In the genomic region with DNA sequence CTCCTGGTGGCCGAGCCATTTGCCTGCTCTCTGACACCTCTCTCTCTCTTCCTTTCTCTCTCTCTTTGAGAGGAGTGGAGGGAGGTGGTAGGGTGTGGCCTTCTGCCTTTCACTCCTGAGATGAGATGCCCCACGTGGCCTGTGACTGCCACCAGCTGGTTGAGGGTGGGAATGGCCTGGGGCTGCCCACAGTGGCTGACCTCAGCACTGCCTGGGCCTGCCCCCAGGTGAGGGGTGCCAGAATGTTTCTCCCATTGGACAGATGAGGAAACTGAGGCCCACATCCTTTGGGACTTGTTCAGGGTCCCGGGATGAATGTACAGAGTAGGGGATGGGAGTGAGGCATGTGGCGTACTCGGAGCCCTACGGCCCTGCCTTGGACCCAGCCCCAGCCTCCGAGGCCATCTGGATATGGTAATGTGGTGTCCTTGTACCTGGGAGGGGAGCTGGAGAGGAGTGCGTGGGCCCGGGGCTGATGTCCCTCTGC, we compare ENCODE assay signal across 7 cellular contexts. TPM values are rescaled to one million over a fixed set of nuclear protein-coding genes. Genes with fewer than 3 reads are reported as not detected.
DNase-seq lines count a peak whose midpoint lies in the region; ATAC-seq and TF ChIP-seq lines count a peak whose summit lies in the region.
"Had no signal": no experiment of that assay in that cellular context is flagged by ENCODE, and none has a peak within 500 bp of the region (broad histone marks: within the 10 kb centered on the region; RNA-seq: fewer than 3 reads in every experiment).

No MANE protein-coding gene starts in this region.

- H3K4me3 ChIP-seq in OCI-LY1 (ENCODE audit: low read depth, low read length, poor library complexity, severe bottlenecking) (no peak overlapping the region), prostate gland (no peak overlapping the region)

- H3K36me3 Mint-ChIP-seq in stimulated activated memory B cell treated with anti-CD40 and anti-IgM and Interleukin-4, amounts not matched to agents 10 μg/mL and 1 μg/mL and 100 μg/mL, for 72 hours = peaks cover 31% of the 10 kb centered on the region

- H3K9me3 ChIP-seq in OCI-LY1 (ENCODE audit: low read length) (no peaks in the 10 kb centered on the region), prostate gland (no peaks in the 10 kb centered on the region)

- H3K27me3 Mint-ChIP-seq in stimulated activated memory B cell treated with anti-CD40 and anti-IgM and Interleukin-4, amounts not matched to agents 10 μg/mL and 1 μg/mL and 100 μg/mL, for 72 hours = no peaks in the 10 kb centered on the region

- no peak overlapping the region for H3K4me2 ChIP-seq in OCI-LY1 (ENCODE audit: low read length)

- H4K20me1 ChIP-seq in OCI-LY1 (ENCODE audit: insufficient read depth, low read length) = no peaks in the 10 kb centered on the region

- intact Hi-C loops in prostate gland (cut with DNase I) = no loop called here

- H3K27ac ChIP-seq in OCI-LY1 (ENCODE audit: low read depth, low read length, poor library complexity, severe bottlenecking) (no peak overlapping the region), prostate gland (no peak overlapping the region)
- H3K27ac ChIP-seq: C4-2B had no signal

- ATAC-seq in stimulated activated memory B cell treated with anti-CD40 and anti-IgM and Interleukin-4, amounts not matched to agents 10 μg/mL and 1 μg/mL and 100 μg/mL, for 72 hours = no peak

- H3K27me3 ChIP-seq in OCI-LY1 (ENCODE audit: insufficient read depth, low read length) (peaks cover 3% of the 10 kb centered on the region; the same call in 1 of the 2 replicates), prostate gland (replicated peaks; ENCODE audit: insufficient read depth) (no peaks in the 10 kb centered on the region)

- H3K27ac Mint-ChIP-seq in stimulated activated memory B cell treated with anti-CD40 and anti-IgM and Interleukin-4, amounts not matched to agents 10 μg/mL and 1 μg/mL and 100 μg/mL, for 72 hours = no peak overlapping the region

- DNase-seq in NCI-H2029 (lab: John Stamatoyannopoulos, UW) (peak; percentile 10), NCI-H2029 treated with DMSO at 0.1 percent for 48 hours (lab: John Stamatoyannopoulos, UW) (no peak), cerebellar cortex (ENCODE audit: low spot score) (peak; percentile 53), prostate gland (ENCODE audit: low spot score) (peak; percentile 21)

- no peaks in the 10 kb centered on the region for H3K9me3 Mint-ChIP-seq in stimulated activated memory B cell treated with anti-CD40 and anti-IgM and Interleukin-4, amounts not matched to agents 10 μg/mL and 1 μg/mL and 100 μg/mL, for 72 hours

- H3K4me1 Mint-ChIP-seq in stimulated activated memory B cell treated with anti-CD40 and anti-IgM and Interleukin-4, amounts not matched to agents 10 μg/mL and 1 μg/mL and 100 μg/mL, for 72 hours = peaks cover 6% of the 10 kb centered on the region

- H3K79me2 ChIP-seq in OCI-LY1 (ENCODE audit: insufficient read depth, low read length) = no peaks in the 10 kb centered on the region

- H2AFZ ChIP-seq in OCI-LY1 (ENCODE audit: low read length) = no peak overlapping the region

- no peak overlapping the region for H3K9ac ChIP-seq in OCI-LY1 (ENCODE audit: low read length)

- H3K9me2 ChIP-seq in OCI-LY1 (ENCODE audit: low read depth, low read length) = no peaks in the 10 kb centered on the region

- no peak overlapping the region for H3K4me3 Mint-ChIP-seq in stimulated activated memory B cell treated with anti-CD40 and anti-IgM and Interleukin-4, amounts not matched to agents 10 μg/mL and 1 μg/mL and 100 μg/mL, for 72 hours

- no peaks in the 10 kb centered on the region for H3F3A ChIP-seq in OCI-LY1 (ENCODE audit: insufficient read depth, low read length)

- H3K4me1 ChIP-seq in OCI-LY1 (ENCODE audit: insufficient read depth, low read length, severe bottlenecking) (no peaks in the 10 kb centered on the region), prostate gland (replicated peaks) (no peaks in the 10 kb centered on the region)

- H3K36me3 ChIP-seq in OCI-LY1 (ENCODE audit: insufficient read depth, low read length) (no peaks in the 10 kb centered on the region), prostate gland (peaks cover 0 to 3% of the 10 kb centered on the region in 2 donors)

- WGBS in prostate gland = 73% methylated on average over 9 of the region's 9 CpGs

- TF ChIP-seq CTCF in OCI-LY1 (IDR thresholded peaks at IDR 0.05; ENCODE audit: low read length) (peak; percentile 56), prostate gland (IDR thresholded peaks at IDR 0.05) (peak in 2 of 4 experiments; percentile 28 to 61)

- TF ChIP-seq POLR2A in prostate gland (IDR thresholded peaks at IDR 0.05) = no peak

RNA-seq across cellular contexts. Expression of gene C1orf167, which starts 12.7 kb away (rescaled TPM):
- 1 to 10 TPM in 1 of 2 donors, not detected in 1; 10.0 TPM for total RNA-seq in prostate gland

RNA-seq across cellular contexts. Expression of gene AGTRAP, which starts 13.3 kb away (rescaled TPM):
- total RNA-seq in prostate gland = 100 to 1,000 TPM; 114 to 123 TPM

RNA-seq across cellular contexts. Expression of gene MTHFR, which starts 56.5 kb away (rescaled TPM):
- 10 to 100 TPM; 27.6 to 75.0 TPM for total RNA-seq in prostate gland

RNA-seq across cellular contexts. Expression of gene CLCN6, which starts 56.7 kb away (rescaled TPM):
- 10 to 100 TPM; 13.4 to 45.0 TPM for total RNA-seq in prostate gland

RNA-seq across cellular contexts. Expression of gene DRAXIN, which starts 57.7 kb away (rescaled TPM):
- under 1 TPM; 0.05 to 0.51 TPM for total RNA-seq in prostate gland
